13 cellular contexts compared by ENCODE assay signal in the genomic region with DNA sequence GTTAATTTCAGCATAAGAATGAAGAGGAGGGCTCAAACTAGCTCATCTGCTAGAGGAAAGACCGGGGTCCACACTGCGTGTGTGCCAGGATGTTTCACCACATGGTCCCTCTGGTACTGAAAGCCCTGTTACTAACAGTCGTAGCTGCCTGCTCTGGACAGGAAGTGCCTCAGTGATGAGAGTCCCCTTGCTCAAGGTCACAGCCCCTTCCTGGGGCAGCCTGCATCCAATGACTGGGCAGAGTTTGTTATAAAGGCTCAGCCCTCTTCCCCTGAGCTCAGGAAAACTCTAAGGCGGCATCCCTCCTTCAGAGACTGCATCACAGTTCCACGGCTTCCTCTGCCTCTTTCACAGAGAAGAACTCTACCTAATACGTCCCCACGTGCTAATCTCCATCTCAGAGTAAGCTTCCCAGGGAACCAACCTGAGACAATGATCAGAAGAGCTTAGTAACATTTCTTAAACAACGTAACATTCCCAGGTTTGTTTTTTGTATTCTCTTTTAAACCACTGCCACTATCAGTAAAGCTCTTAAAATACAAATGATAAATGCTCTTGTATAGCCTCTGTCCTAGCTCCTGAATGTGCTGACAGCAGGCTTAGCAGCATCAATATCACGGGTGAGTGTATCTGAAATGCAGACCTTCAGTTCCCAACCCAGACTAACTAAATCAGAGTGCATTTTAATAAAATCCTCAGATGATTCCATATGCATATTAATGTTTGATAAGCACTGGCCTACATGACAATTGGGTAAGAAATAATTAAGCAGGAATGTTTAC. TPM values are rescaled to one million over a fixed set of nuclear protein-coding genes. Genes with fewer than 3 reads are reported as not detected.
DNase-seq lines count a peak whose midpoint lies in the region; ATAC-seq and TF ChIP-seq lines count a peak whose summit lies in the region.
"Had no signal": no experiment of that assay in that cellular context is flagged by ENCODE, and none has a peak within 500 bp of the region (broad histone marks: within the 10 kb centered on the region; RNA-seq: fewer than 3 reads in every experiment).

No MANE protein-coding gene starts in this region.

- H3K56ac ChIP-seq in IMR-90 (ENCODE audit: extremely low read depth, insufficient read depth, low read length), result no peak overlapping the region

- CTCF ChIA-PET in IMR-90 (lab: Yijun Ruan, JAX), result no interaction called here

- no peaks in the 10 kb centered on the region for H3K9me3 ChIP-seq in CD4-positive, CD25-positive, alpha-beta regulatory T cell (ENCODE audit: control insufficient read depth in 2 of 2, low read length in 2 of 2)
- H3K9me3 ChIP-seq in IMR-90 (ENCODE audit: control insufficient read depth, insufficient read depth, low read length) (no peaks in the 10 kb centered on the region), duodenal mucosa (ENCODE audit: control insufficient read depth in 1 of 2, low read length in 2 of 2) (no peaks in the 10 kb centered on the region)

- no peaks in the 10 kb centered on the region for H3K4me1 ChIP-seq in CD4-positive, CD25-positive, alpha-beta regulatory T cell (ENCODE audit: control insufficient read depth, insufficient read depth, low read length, poor library complexity, severe bottlenecking)
- H3K4me1 ChIP-seq in IMR-90 (ENCODE audit: control insufficient read depth, insufficient read depth, low read length), result no peaks in the 10 kb centered on the region
- H3K4me1 ChIP-seq in duodenal mucosa (ENCODE audit: control insufficient read depth in 1 of 2, insufficient read depth in 2 of 2, low read length in 2 of 2), result peaks cover 42 to 63% of the 10 kb centered on the region in 2 donors

- peak overlapping the region; percentile 5 to 80 (median 69) for H3K27ac Mint-ChIP-seq in CD4-positive, CD25-positive, alpha-beta regulatory T cell
- H3K27ac Mint-ChIP-seq: activated B cell treated with CpG ODN at 0.5 μM for 24 hours, memory B cell had no signal

- TF ChIP-seq CTCF in IMR-90 (conservative IDR thresholded peaks at IDR 0.05; ENCODE audit: low read depth, low read length), result no peak

- no peak overlapping the region for H4K8ac ChIP-seq in IMR-90 (ENCODE audit: low read depth in 2 of 2, low read length in 2 of 2)

- intact Hi-C loops in IMR-90 (cut with micrococcal nuclease), result no loop called here

- no peaks in the 10 kb centered on the region for H3K27me3 ChIP-seq in CD4-positive, CD25-positive, alpha-beta regulatory T cell (ENCODE audit: control insufficient read depth, insufficient read depth, low read length)
- H3K27me3 ChIP-seq in IMR-90 (ENCODE audit: control insufficient read depth, insufficient read depth, low read length) (peaks cover 9% of the 10 kb centered on the region), duodenal mucosa (ENCODE audit: control insufficient read depth in 1 of 2, insufficient read depth in 2 of 2, low read length in 2 of 2) (no peaks in the 10 kb centered on the region)

- H3K9me1 ChIP-seq in IMR-90 (ENCODE audit: insufficient read depth, low read length), result no peaks in the 10 kb centered on the region

- H4K5ac ChIP-seq in IMR-90 (ENCODE audit: low read depth, low read length), result no peak overlapping the region

- BruUV-seq in IMR-90 (replicated peaks; lab: Mats Ljungman, UMichigan), result no TSS peak

- H3K27ac ChIP-seq in CD4-positive, CD25-positive, alpha-beta regulatory T cell (ENCODE audit: insufficient read depth, low read length, poor library complexity, severe bottlenecking), result no peak overlapping the region
- no peak overlapping the region for H3K27ac ChIP-seq in IMR-90 (ENCODE audit: insufficient read depth, low read length)
- peak overlapping the region; percentile 1 for H3K27ac ChIP-seq in duodenal mucosa (ENCODE audit: low read depth, low read length)

- peaks cover 0 to 45% (median 13%) of the 10 kb centered on the region in 4 donors for H3K4me1 Mint-ChIP-seq in CD4-positive, CD25-positive, alpha-beta regulatory T cell

- no peaks in the 10 kb centered on the region for H3K79me1 ChIP-seq in IMR-90 (ENCODE audit: low read depth in 1 of 2, low read length in 2 of 2)

- H2AFZ ChIP-seq in IMR-90 (replicated peaks; ENCODE audit: low read length, poor library complexity), result peak overlapping the region; percentile 75

- peaks cover 4% of the 10 kb centered on the region for H3K27me3 Mint-ChIP-seq in CD4-positive, CD25-positive, alpha-beta regulatory T cell

- no peak for DNase-seq in CD4-positive, CD25-positive, alpha-beta regulatory T cell
- peak; percentile 9 for DNase-seq in IMR-90
- peak; percentile 54 for DNase-seq in islet precursor cell
- DNase-seq in NCI-H748 (lab: John Stamatoyannopoulos, UW; ENCODE audit: unreplicated experiment), result no peak
- DNase-seq: activated B cell treated with CpG ODN at 0.5 μM for 24 hours; activated CD8-positive, alpha-beta memory T cell treated with anti-CD3 and anti-CD28 coated beads, Interleukin-2, amount 50 U/mL, for 48 hours; DMS153; NCI-H1092 had no signal

- WGBS in IMR-90 (ENCODE audit: extremely low coverage in 2 of 2, insufficient read length in 1 of 2), 2 experiments, result 93% methylated on average over 2 of the region's 9 CpGs; no CpG with 5 or more reads in 1 of the 2 experiments

- no peak overlapping the region for H3K4me3 Mint-ChIP-seq in CD4-positive, CD25-positive, alpha-beta regulatory T cell
- H3K4me3 Mint-ChIP-seq: activated B cell treated with CpG ODN at 0.5 μM for 24 hours, memory B cell had no signal

- no peak overlapping the region for H2AK9ac ChIP-seq in IMR-90 (replicated peaks; ENCODE audit: low read depth, low read length, poor library complexity)

- POLR2A ChIA-PET in IMR-90 (lab: Charles Lee; ENCODE audit: unreplicated experiment), result no interaction called here

- no peak overlapping the region for H2BK15ac ChIP-seq in IMR-90 (ENCODE audit: low read depth, low read length)

- H2BK120ac ChIP-seq in IMR-90 (ENCODE audit: low read depth, low read length), result no peak overlapping the region

- no peak overlapping the region for H3K4ac ChIP-seq in IMR-90 (ENCODE audit: low read depth, low read length)

- H4K20me1 ChIP-seq in IMR-90 (ENCODE audit: insufficient read depth, low read length), result no peaks in the 10 kb centered on the region

- no peak overlapping the region; the same call in 1 of the 2 replicates for H3K14ac ChIP-seq in IMR-90 (replicated peaks; ENCODE audit: low read depth, low read length)

- no peaks in the 10 kb centered on the region for H3K36me3 ChIP-seq in CD4-positive, CD25-positive, alpha-beta regulatory T cell (ENCODE audit: control insufficient read depth, insufficient read depth, low read length)
- H3K36me3 ChIP-seq in IMR-90 (ENCODE audit: control insufficient read depth, insufficient read depth, low read length) (no peaks in the 10 kb centered on the region), duodenal mucosa (ENCODE audit: control insufficient read depth in 1 of 2, insufficient read depth in 2 of 2, low read length in 2 of 2) (no peaks in the 10 kb centered on the region)

- no peak overlapping the region for H3K4me3 ChIP-seq in CD4-positive, CD25-positive, alpha-beta regulatory T cell (ENCODE audit: low read depth, low read length)
- no peak overlapping the region for H3K4me3 ChIP-seq in IMR-90 (ENCODE audit: insufficient read depth, low read depth, low read length)
- peak overlapping the region; percentile 24 to 60 for H3K4me3 ChIP-seq in duodenal mucosa (ENCODE audit: low read depth in 1 of 2, low read length in 2 of 2)

- H3K9me3 Mint-ChIP-seq in CD4-positive, CD25-positive, alpha-beta regulatory T cell, result peaks cover 0 to 3% (median 0%) of the 10 kb centered on the region in 7 donors
- H3K9me3 Mint-ChIP-seq: activated B cell treated with CpG ODN at 0.5 μM for 24 hours, memory B cell had no signal

- in situ Hi-C loops in IMR-90 (cut with MboI; ENCODE audit: low sequenced_read_pairs), result no loop called here

- H3K18ac ChIP-seq in IMR-90 (ENCODE audit: low read depth, low read length), result no peak overlapping the region

- H3K36me3 Mint-ChIP-seq in CD4-positive, CD25-positive, alpha-beta regulatory T cell, result peaks cover 7% of the 10 kb centered on the region
- H3K36me3 Mint-ChIP-seq: memory B cell had no signal

- H2BK20ac ChIP-seq in IMR-90 (ENCODE audit: low read depth, low read length), result no peak overlapping the region

- H4K91ac ChIP-seq in IMR-90 (ENCODE audit: insufficient read depth, low read depth, low read length), result no peak overlapping the region

- ATAC-seq in CD4-positive, CD25-positive, alpha-beta regulatory T cell (ENCODE audit: low read depth in 2 of 2), result no peak
- ATAC-seq in IMR-90 (ENCODE audit: low read depth) (no peak), GM19463 (IDR thresholded peaks at IDR 0.05; ENCODE audit: unreplicated experiment) (no peak), HG03469 (IDR thresholded peaks at IDR 0.05; ENCODE audit: unreplicated experiment) (no peak), GM18867 (IDR thresholded peaks at IDR 0.05; ENCODE audit: unreplicated experiment) (no peak)

- dilution Hi-C loops in IMR-90 (cut with HindIII; ENCODE audit: low sequenced_read_pairs, unreplicated experiment), result no loop called here

- no peak overlapping the region for H2AK5ac ChIP-seq in IMR-90 (ENCODE audit: low read depth, low read length)

- H3K23ac ChIP-seq in IMR-90 (ENCODE audit: low read depth, low read length), result no peak overlapping the region

- H3K4me2 ChIP-seq in IMR-90 (ENCODE audit: low read depth, low read length), result no peak overlapping the region

- TF ChIP-seq POLR2A in IMR-90 (IDR thresholded peaks at IDR 0.05; ENCODE audit: low read depth, low read length), result no peak

- TF ChIP-seq RAD21 in IMR-90 (IDR thresholded peaks at IDR 0.05; ENCODE audit: low read length), result no peak

- H3K9ac ChIP-seq in IMR-90 (ENCODE audit: low read depth, low read length) (no peak overlapping the region), duodenal mucosa (ENCODE audit: low read depth in 1 of 2, low read length in 2 of 2) (peak overlapping the region; percentile 5 to 12)

- H2BK5ac ChIP-seq in IMR-90 (ENCODE audit: low read depth, low read length, poor library complexity, severe bottlenecking), result no peak overlapping the region

TF ChIP-seq in IMR-90, 13 proteins besides CTCF, POLR2A, EP300 and RAD21:
- no peak for TF ChIP-seq CHD1 (IDR thresholded peaks at IDR 0.05; ENCODE audit: low read depth, low read length)
- no peak for TF ChIP-seq NFE2L2 (IDR thresholded peaks at IDR 0.05; ENCODE audit: low read depth, low read length)

RNA-seq across cellular contexts. Expression of gene ATP1A1, which starts 38.0 kb away (rescaled TPM):
- total RNA-seq in CD4-positive, CD25-positive, alpha-beta regulatory T cell, result 228 TPM
- polyA plus RNA-seq in CD4-positive, CD25-positive, alpha-beta regulatory T cell, result 10 to 100 TPM; 52.4 to 63.8 (median 58.8) TPM
- 107 and 116 TPM in 2 replicates for total RNA-seq in IMR-90 (2012; rRNA removed)
- 124 and 125 TPM in 2 replicates for polyA plus RNA-seq in IMR-90 (2012; rRNA removed)
- polyA plus RNA-seq in IMR-90 (2012; cell fraction: cytosol; rRNA removed), result 80.5 and 128 TPM in 2 replicates
- 50.7 and 113 TPM in 2 replicates for polyA plus RNA-seq in IMR-90 (2012; cell fraction: nucleus; rRNA removed; ENCODE audit: low replicate concordance)

Comparison
In these comparisons a context has a peak if more than half of its experiments do, and no peak if none do; other contexts are left out.
1. DNase-seq: peak in IMR-90 (single experiment) and islet precursor cell (single experiment); none in CD4-positive, CD25-positive, alpha-beta regulatory T cell (0 of 3) and NCI-H748 (single experiment).
2. H3K4me3 ChIP-seq: peak in duodenal mucosa (2 of 2); none in CD4-positive, CD25-positive, alpha-beta regulatory T cell (single experiment) and IMR-90 (single experiment).